ENCODE assay signal across 9 cellular contexts in genomic region chr19:43527860-43528622, GRCh38. TPM values are rescaled to one million over a fixed set of nuclear protein-coding genes. Genes with fewer than 3 reads are reported as not detected.
DNase-seq lines count a peak whose midpoint lies in the region; ATAC-seq and TF ChIP-seq lines count a peak whose summit lies in the region.
"Had no signal": no experiment of that assay in that cellular context is flagged by ENCODE, and none has a peak within 500 bp of the region (broad histone marks: within the 10 kb centered on the region; RNA-seq: fewer than 3 reads in every experiment).

No MANE protein-coding gene starts in this region.

- no peak overlapping the region for H3K27ac ChIP-seq in mesendoderm (ENCODE audit: low read depth, low read length)
- H3K27ac ChIP-seq: SK-N-MC had no signal

- H3K4me2 ChIP-seq in mesendoderm (ENCODE audit: low read length), result no peak overlapping the region

- ATAC-seq in Right ventricle myocardium superior (ENCODE audit: poor library complexity) (peak; percentile 17), T-cell (replicated peaks in 1 of 4) (no peak), HG03457 (IDR thresholded peaks at IDR 0.05; ENCODE audit: unreplicated experiment) (no peak), HG02642 (IDR thresholded peaks at IDR 0.05; ENCODE audit: poor library complexity, unreplicated experiment) (no peak)

- H3K56ac ChIP-seq in mesendoderm (ENCODE audit: low read length), result no peak overlapping the region

- no peak overlapping the region for H4K5ac ChIP-seq in mesendoderm (ENCODE audit: low read length)

- no peak overlapping the region for H3K9ac ChIP-seq in mesendoderm (ENCODE audit: low read length)

- no peak overlapping the region for H4K8ac ChIP-seq in mesendoderm (ENCODE audit: low read depth, low read length)

- H2BK15ac ChIP-seq in mesendoderm (replicated peaks; ENCODE audit: low read depth), result no peak overlapping the region

- DNase-seq in Right ventricle myocardium superior (peak; percentile 53), cardiac septum (ENCODE audit: low spot score) (no peak), T-cell (no peak), kidney epithelial cell (ENCODE audit: low read depth) (no peak), type B pancreatic cell (ENCODE audit: extremely low spot score, unreplicated experiment) (no peak), mesendoderm (no peak)

- H3K79me2 ChIP-seq in mesendoderm (ENCODE audit: control insufficient read depth, insufficient read depth, low read length), result no peaks in the 10 kb centered on the region

- H3K27ac Mint-ChIP-seq in T-cell, result no peak overlapping the region
- H3K27ac Mint-ChIP-seq in type B pancreatic cell, result peak overlapping the region; percentile 89

- no peak overlapping the region for H2BK120ac ChIP-seq in mesendoderm (ENCODE audit: low read depth, low read length)

- CTCF ChIA-PET in T-cell (lab: Charles Lee), result interaction anchor here (0.6 to 1.5 kb wide), 12 partner anchors 9 to 620 kb away, joined by 3 to 11 read pairs (median 3); no protein-coding TSS in a partner anchor

- H3K4me1 Mint-ChIP-seq in T-cell, result peaks cover 28 to 38% (median 35%) of the 10 kb centered on the region in 3 donors
- peaks cover 5% of the 10 kb centered on the region for H3K4me1 Mint-ChIP-seq in type B pancreatic cell (ENCODE audit: unreplicated experiment)

- H3K36me3 Mint-ChIP-seq in T-cell (no peaks in the 10 kb centered on the region), type B pancreatic cell (peaks cover under 1% of the 10 kb centered on the region)

- H3K23ac ChIP-seq in mesendoderm (ENCODE audit: low read length), result no peak overlapping the region

- H3K36me3 ChIP-seq in kidney epithelial cell (ENCODE audit: control insufficient read depth, insufficient read depth, low read length) (no peaks in the 10 kb centered on the region), mesendoderm (ENCODE audit: control insufficient read depth, insufficient read depth, low read length) (no peaks in the 10 kb centered on the region)

- H3K18ac ChIP-seq in mesendoderm (ENCODE audit: low read length), result no peak overlapping the region

- H3K4me3 Mint-ChIP-seq in T-cell, result peak overlapping the region in 2 of 3 donors; percentile 47 to 73
- peak overlapping the region; percentile 72 for H3K4me3 Mint-ChIP-seq in type B pancreatic cell

- H3K79me1 ChIP-seq in mesendoderm (ENCODE audit: low read length), result no peaks in the 10 kb centered on the region

- no peak overlapping the region for H2BK5ac ChIP-seq in mesendoderm (ENCODE audit: low read length)

- H3K4me3 ChIP-seq in kidney epithelial cell (ENCODE audit: low read depth, low read length) (no peak overlapping the region), mesendoderm (ENCODE audit: low read length) (no peak overlapping the region)

- WGBS in mesendoderm (ENCODE audit: extremely low coverage, insufficient coverage, low lambda C conversion rate), result no CpG with 5 or more reads among the region's 13 CpGs

- peaks cover 7% of the 10 kb centered on the region for H3K4me1 ChIP-seq in mesendoderm (ENCODE audit: control insufficient read depth, low read depth, low read length)

- H3K4ac ChIP-seq in mesendoderm (ENCODE audit: low read depth, low read length), result no peak overlapping the region

- H3K27me3 Mint-ChIP-seq in T-cell (no peaks in the 10 kb centered on the region), type B pancreatic cell (no peaks in the 10 kb centered on the region)

- H3K9me3 Mint-ChIP-seq in T-cell, result no peaks in the 10 kb centered on the region
- H3K9me3 Mint-ChIP-seq in type B pancreatic cell, result no peaks in the 10 kb centered on the region

- no peaks in the 10 kb centered on the region for H3K27me3 ChIP-seq in kidney epithelial cell (ENCODE audit: control insufficient read depth, insufficient read depth, low read length)
- peaks cover 7% of the 10 kb centered on the region for H3K27me3 ChIP-seq in mesendoderm (ENCODE audit: insufficient read depth, low read length, poor library complexity)

- TF ChIP-seq CTCF in kidney epithelial cell (IDR thresholded peaks at IDR 0.05; ENCODE audit: insufficient read depth, low read length, poor library complexity, severe bottlenecking) (peak; percentile 11), type B pancreatic cell (conservative IDR thresholded peaks at IDR 0.05) (no peak)

- POLR2A ChIA-PET in T-cell (lab: Charles Lee), result interaction anchor here in 1 of 2 donors (0.7 to 1.0 kb wide), 2 partner anchors 89 to 227 kb away, joined by 5 to 6 read pairs; partner anchors contain the start of gene SMG9

- H2AK5ac ChIP-seq in mesendoderm (ENCODE audit: low read length), result no peak overlapping the region

- intact Hi-C loops in Right ventricle myocardium superior (cut with DNase I), result no loop called here
- intact Hi-C loops in cardiac septum (cut with DNase I), result no loop called here

RNA-seq across cellular contexts. Expression of gene ETHE1, which starts 1.0 kb away (rescaled TPM):
- total RNA-seq in Right ventricle myocardium superior (14.7 TPM), cardiac septum (12.2 TPM), T-cell (10 to 100 TPM; 19.1 to 39.4 (median 34.7) TPM), kidney epithelial cell (77.8 and 80.4 TPM in 2 replicates), type B pancreatic cell (ENCODE audit: low replicate concordance) (57.3 and 116 TPM in 2 replicates)
- polyA plus RNA-seq in mesendoderm (2013, experiment 1 of 2), result 6.7 TPM
- 6.7 TPM for polyA plus RNA-seq in mesendoderm (2013, experiment 2 of 2)

RNA-seq across cellular contexts. Expression of gene ZNF575, which starts 4.9 kb away (rescaled TPM):
- 1.5 TPM for total RNA-seq in Right ventricle myocardium superior
- 1.7 TPM for total RNA-seq in cardiac septum
- 10 to 100 TPM in 1 of 5 donors, 1 to 10 TPM in 4; 3.4 to 12.7 (median 6.2) TPM for total RNA-seq in T-cell
- total RNA-seq in kidney epithelial cell, result not detected in 2 replicates
- total RNA-seq in type B pancreatic cell (ENCODE audit: low replicate concordance), result 1.8 and 2.6 TPM in 2 replicates
- 0.13 TPM for polyA plus RNA-seq in mesendoderm (2013, experiment 1 of 2)
- polyA plus RNA-seq in mesendoderm (2013, experiment 2 of 2), result 0.27 TPM

RNA-seq across cellular contexts. Expression of gene PHLDB3, which starts 23.5 kb away (rescaled TPM):
- total RNA-seq in Right ventricle myocardium superior (6.2 TPM), cardiac septum (7.3 TPM), T-cell (10 to 100 TPM; 39.4 to 61.0 (median 53.9) TPM), kidney epithelial cell (15.8 and 23.0 TPM in 2 replicates), type B pancreatic cell (ENCODE audit: low replicate concordance) (37.9 and 114 TPM in 2 replicates)
- 2.3 TPM for polyA plus RNA-seq in mesendoderm (2013, experiment 1 of 2)
- polyA plus RNA-seq in mesendoderm (2013, experiment 2 of 2), result 2.3 TPM

RNA-seq across cellular contexts. Expression of gene XRCC1, which starts 47.3 kb away (rescaled TPM):
- 12.4 TPM for total RNA-seq in Right ventricle myocardium superior
- 17.9 TPM for total RNA-seq in cardiac septum
- 10 to 100 TPM; 31.7 to 37.8 (median 35.4) TPM for total RNA-seq in T-cell
- 32.9 and 38.1 TPM in 2 replicates for total RNA-seq in kidney epithelial cell
- total RNA-seq in type B pancreatic cell (ENCODE audit: low replicate concordance), result 33.0 and 63.7 TPM in 2 replicates
- 25.6 TPM for polyA plus RNA-seq in mesendoderm (2013, experiment 1 of 2)
- polyA plus RNA-seq in mesendoderm (2013, experiment 2 of 2), result 24.3 TPM

RNA-seq across cellular contexts. Expression of gene PINLYP, which starts 47.6 kb away (rescaled TPM):
- total RNA-seq in Right ventricle myocardium superior (0.46 TPM), cardiac septum (1.7 TPM), T-cell (1 to 10 TPM in 3 of 5 donors, under 1 TPM in 2; 0.28 to 2.5 (median 1.5) TPM), kidney epithelial cell (3.1 and 5.8 TPM in 2 replicates), type B pancreatic cell (ENCODE audit: low replicate concordance) (5.6 and 6.0 TPM in 2 replicates)
- polyA plus RNA-seq in mesendoderm (2013, experiment 1 of 2), result 8.6 TPM
- polyA plus RNA-seq in mesendoderm (2013, experiment 2 of 2), result 8.5 TPM
